Comparison of ENCODE assay signal across 21 cellular contexts in genomic region chr3:124049203-124049748, GRCh38. TPM values are rescaled to one million over a fixed set of nuclear protein-coding genes. Genes with fewer than 3 reads are reported as not detected.
DNase-seq lines count a peak whose midpoint lies in the region; ATAC-seq and TF ChIP-seq lines count a peak whose summit lies in the region.
"Had no signal": no experiment of that assay in that cellular context is flagged by ENCODE, and none has a peak within 500 bp of the region (broad histone marks: within the 10 kb centered on the region; RNA-seq: fewer than 3 reads in every experiment).

No MANE protein-coding gene starts in this region.

- ATAC-seq in sciatic nerve: peak; percentile 55
- ATAC-seq: CD8-positive, alpha-beta T cell; HCT116 had no signal

- H3K4me1 Mint-ChIP-seq in glutamatergic neuron (ENCODE audit: low read depth, unreplicated experiment): peaks cover 73% of the 10 kb centered on the region
- H3K4me1 Mint-ChIP-seq: IgD-negative memory B cell had no signal

- H3K4me3 ChIP-seq in SJCRH30: no peak overlapping the region
- H3K4me3 ChIP-seq in breast epithelium: no peak overlapping the region
- H3K4me3 ChIP-seq: BLaER1 had no signal

- intact Hi-C loops in sciatic nerve (cut with DNase I) (no loop called here), breast epithelium (cut with DNase I; ENCODE audit: low total_unique reads) (no loop called here)

- H3K27ac ChIP-seq in SJCRH30 (no peak overlapping the region), breast epithelium (no peak overlapping the region)
- H3K27ac ChIP-seq: 22Rv1, BLaER1 had no signal

- H3K9me3 ChIP-seq in SJCRH30 (replicated peaks) (no peaks in the 10 kb centered on the region), breast epithelium (no peaks in the 10 kb centered on the region)

- H3K27me3 ChIP-seq in SJCRH30 (no peaks in the 10 kb centered on the region), breast epithelium (no peaks in the 10 kb centered on the region)
- H3K27me3 ChIP-seq: BLaER1 had no signal

- H3K36me3 Mint-ChIP-seq in glutamatergic neuron (ENCODE audit: unreplicated experiment): no peaks in the 10 kb centered on the region
- H3K36me3 Mint-ChIP-seq: CD8-positive, alpha-beta T cell; IgD-negative memory B cell had no signal

- H3K27ac Mint-ChIP-seq in glutamatergic neuron (ENCODE audit: unreplicated experiment): peak overlapping the region; percentile 65
- H3K27ac Mint-ChIP-seq: CD8-positive, alpha-beta T cell; HFFc6; IgD-negative memory B cell had no signal

- TF ChIP-seq CTCF in glutamatergic neuron (IDR thresholded peaks at IDR 0.05; ENCODE audit: partially characterized antibody, unreplicated experiment) (no peak), breast epithelium (IDR thresholded peaks at IDR 0.05) (no peak)

- peak; percentile 48 for DNase-seq in NCI-H2171 treated with DMSO at 0.1 percent for 48 hours (lab: John Stamatoyannopoulos, UW)
- no peak for DNase-seq in NCI-H2171 (lab: John Stamatoyannopoulos, UW)
- peak; percentile 35 to 51 for DNase-seq in SJCRH30
- DNase-seq in glutamatergic neuron: no peak
- DNase-seq in sciatic nerve (ENCODE audit: low spot score): no peak
- no peak for DNase-seq in NAMALWA (ENCODE audit: low spot score)
- no peak for DNase-seq in T1000 (lab: John Stamatoyannopoulos, UW)
- DNase-seq in breast epithelium (ENCODE audit: low spot score in 2 of 2): no peak
- DNase-seq: Calu3; CD8-positive, alpha-beta T cell; DMS79 treated with DMSO at 0.1 percent for 48 hours; GF-D8; GOT3; H7; HFFc6 had no signal

- H3K36me3 ChIP-seq in SJCRH30 (no peaks in the 10 kb centered on the region), breast epithelium (no peaks in the 10 kb centered on the region)
- H3K36me3 ChIP-seq: BLaER1 had no signal

- H3K9me3 Mint-ChIP-seq in glutamatergic neuron (ENCODE audit: unreplicated experiment): peaks cover 7% of the 10 kb centered on the region
- H3K9me3 Mint-ChIP-seq: CD8-positive, alpha-beta T cell; HFFc6; IgD-negative memory B cell had no signal

- TF ChIP-seq POLR2A in breast epithelium (IDR thresholded peaks at IDR 0.05): no peak

- H3K4me1 ChIP-seq in SJCRH30 (peaks cover 9% of the 10 kb centered on the region), breast epithelium (no peaks in the 10 kb centered on the region)

- H3K4me3 Mint-ChIP-seq in glutamatergic neuron (ENCODE audit: unreplicated experiment): peak overlapping the region; percentile 62
- H3K4me3 Mint-ChIP-seq: CD8-positive, alpha-beta T cell; HFFc6; IgD-negative memory B cell had no signal

- H3K27me3 Mint-ChIP-seq in glutamatergic neuron (ENCODE audit: unreplicated experiment): peaks cover 6% of the 10 kb centered on the region

RNA-seq across cellular contexts. Expression of gene KALRN, which starts 16.1 kb away (rescaled TPM):
- total RNA-seq in SJCRH30 (2014; rRNA removed; shearing (Covaris generic)): 12.2 and 13.8 TPM in 2 replicates
- total RNA-seq in glutamatergic neuron (ENCODE audit: unreplicated experiment) (867 TPM), sciatic nerve (27.1 TPM), breast epithelium (10 to 100 TPM; 36.3 to 82.3 (median 47.3) TPM)

RNA-seq across cellular contexts. Expression of gene ROPN1, which starts 57.4 kb away (rescaled TPM):
- not detected in 2 replicates for total RNA-seq in SJCRH30 (2014; rRNA removed; shearing (Covaris generic))
- total RNA-seq in glutamatergic neuron (ENCODE audit: unreplicated experiment) (not detected), sciatic nerve (not detected), breast epithelium (1 to 10 TPM in 2 of 3 donors, not detected in 1; 2.3 to 6.1 TPM)
- total RNA-seq: A673; Calu3; CD8-positive, alpha-beta T cell; H7; HFFc6; HT-29 had no signal

Comparison
In these comparisons a context has a peak if more than half of its experiments do, and no peak if none do; other contexts are left out.
1. DNase-seq: peak in NCI-H2171 treated with DMSO at 0.1 percent for 48 hours (single experiment) and SJCRH30 (2 of 2); none in NCI-H2171 (single experiment), glutamatergic neuron (single experiment), sciatic nerve (single experiment), NAMALWA (single experiment), T1000 (single experiment) and breast epithelium (0 of 2).
2. RNA of gene KALRN, which starts 16.1 kb away (total RNA-seq): 867 TPM in glutamatergic neuron (single experiment); 36.3 to 82.3 TPM in breast epithelium, 27.1 TPM in sciatic nerve (single experiment) and 12.2 to 13.8 TPM in SJCRH30; every median in the first group is over 10 times any median in the second.